1 cellular context compared by ENCODE assay signal in genomic region chr12:41531147-41531829, GRCh38.
TF ChIP-seq lines count a peak whose summit lies in the region.

No MANE protein-coding gene starts in this region.

TF ChIP-seq in GM23338, 12 proteins besides CTCF, POLR2A, EP300 and RAD21 (continued from another document):
- no peak for TF ChIP-seq ZNF462 (CRISPR knock-in tag; IDR thresholded peaks at IDR 0.05)
- TF ChIP-seq JUNB (IDR thresholded peaks at IDR 0.05; ENCODE audit: unreplicated experiment), result no peak
